26 cellular contexts compared by ENCODE assay signal in the genomic region with DNA sequence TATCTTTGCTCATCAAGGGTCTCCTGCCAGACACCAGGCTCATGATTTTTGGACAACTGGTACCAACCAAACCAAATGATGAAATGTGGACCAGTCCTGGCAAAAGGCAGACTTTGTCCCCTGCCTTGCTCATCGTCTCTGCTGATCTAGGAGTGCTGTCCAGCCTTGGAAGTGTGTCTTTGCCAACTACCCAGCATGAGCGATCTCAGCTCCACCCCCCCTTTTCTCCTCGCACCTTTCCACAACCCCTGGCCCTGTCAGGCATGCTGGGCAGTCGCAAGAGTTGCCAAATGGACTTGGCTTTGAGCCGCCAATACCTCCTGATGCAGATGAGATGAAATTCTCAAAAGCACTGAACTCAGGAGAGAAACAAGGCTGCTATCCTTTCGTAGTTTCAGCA.
"Had no signal": no experiment of that assay in that cellular context is flagged by ENCODE, and none has a peak within 500 bp of the region (broad histone marks: within the 10 kb centered on the region; RNA-seq: fewer than 3 reads in every experiment).

No MANE protein-coding gene starts in this region.

- H3K9me3 ChIP-seq: neutrophil, ovary, psoas muscle, right lobe of liver, sigmoid colon, stomach, thoracic aorta, thyroid gland, tibial nerve, upper lobe of left lung, uterus had no signal

- DNase-seq: naive thymus-derived CD4-positive, alpha-beta T cell; natural killer cell; nucleus accumbens; ovary; posterior cingulate gyrus; psoas muscle; right cardiac atrium; right lobe of liver; sigmoid colon; small intestine; stimulated activated CD4-positive, alpha-beta T cell treated with anti-CD3 and anti-CD28 coated beads, Interleukin-15, amount 100 ng/mL, for 24 hours; stimulated activated CD4-positive, alpha-beta T cell treated with anti-CD3 and anti-CD28 coated beads, Interleukin-2, amount 100 ng/mL, for 24 hours; stimulated activated CD4-positive, alpha-beta T cell treated with anti-CD3 and anti-CD28 coated beads, Interleukin-2, amount 100 ng/mL, for 48 hours; stimulated activated CD4-positive, alpha-beta T cell treated with anti-CD3 and anti-CD28 coated beads, Interleukin-4, amount 100 ng/mL, for 24 hours; stimulated activated naive B cell treated with anti-CD40 and anti-IgM and Interleukin-4, amounts not matched to agents 10 μg/mL and 1 μg/mL and 100 μg/mL, for 72 hours; stimulated activated naive CD4-positive, alpha-beta T cell treated with Interleukin-2 at 50 U/mL for 16 hours; stomach; thyroid gland; trophoblast cell; upper lobe of left lung; uterus had no signal

- H3K4me2 ChIP-seq: neural progenitor cell had no signal

- H3K4me1 ChIP-seq: parathyroid adenoma, right lobe of liver, sigmoid colon, stomach, thyroid gland, upper lobe of left lung, uterus had no signal

- H3K27ac ChIP-seq: neural progenitor cell, neutrophil, ovary, parathyroid adenoma, psoas muscle, right lobe of liver, sigmoid colon, stomach, thoracic aorta, thyroid gland, tibial nerve, upper lobe of left lung, uterus had no signal

- H3K9ac ChIP-seq: neural progenitor cell, parathyroid adenoma had no signal

- H3K36me3 ChIP-seq: neural progenitor cell, neutrophil, ovary, right lobe of liver, sigmoid colon, stomach, thoracic aorta, thyroid gland, tibial nerve, upper lobe of left lung, uterus had no signal

- H3K27me3 ChIP-seq: neutrophil, ovary, right lobe of liver, sigmoid colon, thyroid gland, tibial nerve, upper lobe of left lung, uterus had no signal

- H2AFZ ChIP-seq: neural progenitor cell, parathyroid adenoma had no signal

- H3K4me3 ChIP-seq: neural progenitor cell, ovary, psoas muscle, right lobe of liver, sigmoid colon, stomach, thoracic aorta, thyroid gland, tibial nerve, upper lobe of left lung, uterus had no signal
